In genomic region chr1:203795382-203796222, GRCh38 we compare ENCODE assay signal across 1 cellular context.
TF ChIP-seq lines count a peak whose summit lies in the region.

TSS of gene ZBED6 (plus strand) at chr1:203795623. CDS start at chr1:203797523, 1,900 bp downstream.
TSS of gene ZC3H11A (plus strand) at chr1:203795623. CDS start at chr1:203817071, 21,448 bp downstream.

TF ChIP-seq in HEK293, 187 proteins besides CTCF, POLR2A, EP300 and RAD21 (continued from another document and continues in another):
- TF ChIP-seq PRDM6 (tag by site-specific recombination; IDR thresholded peaks at IDR 0.05) (no peak), ZSCAN30 (tag by site-specific recombination; IDR thresholded peaks at IDR 0.05) (0 out of 2 replicates have a peak, but pooled peaks have one; percentile 55), ZNF169 (tag by site-specific recombination; IDR thresholded peaks at IDR 0.05) (no peak), ZFHX2 (tag by site-specific recombination; conservative IDR thresholded peaks at IDR 0.05) (no peak), ZNF48 (tag by site-specific recombination; IDR thresholded peaks at IDR 0.05) (no peak), ZNF785 (tag by site-specific recombination; IDR thresholded peaks at IDR 0.05) (no peak), ZNF791 (tag by site-specific recombination; IDR thresholded peaks at IDR 0.05) (no peak), ZXDB (tag by site-specific recombination; IDR thresholded peaks at IDR 0.05) (peak; percentile 93), SCRT1 (tag by site-specific recombination; IDR thresholded peaks at IDR 0.05; ENCODE audit: borderline replicate concordance) (no peak), ZNF16 (tag by site-specific recombination; IDR thresholded peaks at IDR 0.05; ENCODE audit: low read depth) (no peak), TRIM28 (IDR thresholded peaks at IDR 0.05; ENCODE audit: borderline replicate concordance, low read length) (peak; percentile 64; the same call in 1 of the 2 replicates), GLI2 (tag by site-specific recombination; IDR thresholded peaks at IDR 0.05; ENCODE audit: borderline replicate concordance, low read depth) (no peak), ZEB2 (tag by site-specific recombination; IDR thresholded peaks at IDR 0.05) (peak; percentile 54), ZNF311 (tag by site-specific recombination; IDR thresholded peaks at IDR 0.05; ENCODE audit: borderline replicate concordance) (no peak), ZNF610 (tag by site-specific recombination; IDR thresholded peaks at IDR 0.05; ENCODE audit: borderline replicate concordance) (peak; percentile 82; the same call in 1 of the 2 replicates), ZNF223 (tag by site-specific recombination; IDR thresholded peaks at IDR 0.05) (no peak), ZSCAN23 (tag by site-specific recombination; IDR thresholded peaks at IDR 0.05) (no peak), AEBP2 (tag by site-specific recombination; IDR thresholded peaks at IDR 0.05; ENCODE audit: borderline replicate concordance) (no peak), ZNF221 (tag by site-specific recombination; IDR thresholded peaks at IDR 0.05; ENCODE audit: borderline replicate concordance) (no peak), ZNF654 (tag by site-specific recombination; IDR thresholded peaks at IDR 0.05; ENCODE audit: low read depth) (no peak), ZNF571 (tag by site-specific recombination; IDR thresholded peaks at IDR 0.05) (no peak), ZNF777 (tag by site-specific recombination; IDR thresholded peaks at IDR 0.05; ENCODE audit: borderline replicate concordance) (no peak), ZBTB44 (tag by site-specific recombination; IDR thresholded peaks at IDR 0.05) (no peak), ZNF623 (tag by site-specific recombination; IDR thresholded peaks at IDR 0.05) (no peak), ZNF274 (IDR thresholded peaks at IDR 0.05; ENCODE audit: low read length) (no peak), ZNF274 (tag by site-specific recombination; IDR thresholded peaks at IDR 0.05; ENCODE audit: borderline replicate concordance) (no peak), ZNF292 (tag by site-specific recombination; IDR thresholded peaks at IDR 0.05; ENCODE audit: borderline replicate concordance, low read depth) (no peak), ZNF24 (tag by site-specific recombination; IDR thresholded peaks at IDR 0.05) (peak; percentile 91), ZNF335 (tag by site-specific recombination; conservative IDR thresholded peaks at IDR 0.05) (peak; percentile 93), ZNF830 (tag by site-specific recombination; IDR thresholded peaks at IDR 0.05; ENCODE audit: low read depth) (no peak), IKZF3 (tag by site-specific recombination; IDR thresholded peaks at IDR 0.05) (0 out of 2 replicates have a peak, but pooled peaks have one; percentile 28), ZNF394 (tag by site-specific recombination; IDR thresholded peaks at IDR 0.05; ENCODE audit: borderline replicate concordance) (peak; percentile 70), KLF10 (tag by site-specific recombination; IDR thresholded peaks at IDR 0.05) (peak; percentile 45; the same call in 1 of the 2 replicates), ZBTB7A (tag by site-specific recombination; IDR thresholded peaks at IDR 0.05; ENCODE audit: low read depth) (no peak), ZNF10 (tag by site-specific recombination; IDR thresholded peaks at IDR 0.05) (no peak; the same call in 1 of the 2 replicates), ZNF670 (tag by site-specific recombination; IDR thresholded peaks at IDR 0.05; ENCODE audit: low read depth) (no peak), ZIC2 (tag by site-specific recombination; IDR thresholded peaks at IDR 0.05) (no peak), ZFP41 (tag by site-specific recombination; IDR thresholded peaks at IDR 0.05; ENCODE audit: borderline replicate concordance) (no peak), EGR2 (tag by site-specific recombination; IDR thresholded peaks at IDR 0.05; ENCODE audit: low read depth) (no peak), TCF7L2 (IDR thresholded peaks at IDR 0.05; ENCODE audit: borderline replicate concordance, low read depth, low read length) (no peak)
- TF ChIP-seq, protein P1, sequence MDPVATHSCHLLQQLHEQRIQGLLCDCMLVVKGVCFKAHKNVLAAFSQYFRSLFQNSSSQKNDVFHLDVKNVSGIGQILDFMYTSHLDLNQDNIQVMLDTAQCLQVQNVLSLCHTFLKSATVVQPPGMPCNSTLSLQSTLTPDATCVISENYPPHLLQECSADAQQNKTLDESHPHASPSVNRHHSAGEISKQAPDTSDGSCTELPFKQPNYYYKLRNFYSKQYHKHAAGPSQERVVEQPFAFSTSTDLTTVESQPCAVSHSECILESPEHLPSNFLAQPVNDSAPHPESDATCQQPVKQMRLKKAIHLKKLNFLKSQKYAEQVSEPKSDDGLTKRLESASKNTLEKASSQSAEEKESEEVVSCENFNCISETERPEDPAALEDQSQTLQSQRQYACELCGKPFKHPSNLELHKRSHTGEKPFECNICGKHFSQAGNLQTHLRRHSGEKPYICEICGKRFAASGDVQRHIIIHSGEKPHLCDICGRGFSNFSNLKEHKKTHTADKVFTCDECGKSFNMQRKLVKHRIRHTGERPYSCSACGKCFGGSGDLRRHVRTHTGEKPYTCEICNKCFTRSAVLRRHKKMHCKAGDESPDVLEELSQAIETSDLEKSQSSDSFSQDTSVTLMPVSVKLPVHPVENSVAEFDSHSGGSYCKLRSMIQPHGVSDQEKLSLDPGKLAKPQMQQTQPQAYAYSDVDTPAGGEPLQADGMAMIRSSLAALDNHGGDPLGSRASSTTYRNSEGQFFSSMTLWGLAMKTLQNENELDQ (tag by site-specific recombination; IDR thresholded peaks at IDR 0.05; ENCODE audit: low read depth): no peak
- TF ChIP-seq, protein P2, sequence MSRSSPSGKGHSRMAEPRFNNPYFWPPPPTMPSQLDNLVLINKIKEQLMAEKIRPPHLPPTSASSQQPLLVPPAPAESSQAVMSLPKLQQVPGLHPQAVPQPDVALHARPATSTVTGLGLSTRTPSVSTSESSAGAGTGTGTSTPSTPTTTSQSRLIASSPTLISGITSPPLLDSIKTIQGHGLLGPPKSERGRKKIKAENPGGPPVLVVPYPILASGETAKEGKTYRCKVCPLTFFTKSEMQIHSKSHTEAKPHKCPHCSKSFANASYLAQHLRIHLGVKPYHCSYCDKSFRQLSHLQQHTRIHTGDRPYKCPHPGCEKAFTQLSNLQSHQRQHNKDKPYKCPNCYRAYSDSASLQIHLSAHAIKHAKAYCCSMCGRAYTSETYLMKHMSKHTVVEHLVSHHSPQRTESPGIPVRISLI (tag by site-specific recombination; IDR thresholded peaks at IDR 0.05): no peak
- TF ChIP-seq, protein P3, sequence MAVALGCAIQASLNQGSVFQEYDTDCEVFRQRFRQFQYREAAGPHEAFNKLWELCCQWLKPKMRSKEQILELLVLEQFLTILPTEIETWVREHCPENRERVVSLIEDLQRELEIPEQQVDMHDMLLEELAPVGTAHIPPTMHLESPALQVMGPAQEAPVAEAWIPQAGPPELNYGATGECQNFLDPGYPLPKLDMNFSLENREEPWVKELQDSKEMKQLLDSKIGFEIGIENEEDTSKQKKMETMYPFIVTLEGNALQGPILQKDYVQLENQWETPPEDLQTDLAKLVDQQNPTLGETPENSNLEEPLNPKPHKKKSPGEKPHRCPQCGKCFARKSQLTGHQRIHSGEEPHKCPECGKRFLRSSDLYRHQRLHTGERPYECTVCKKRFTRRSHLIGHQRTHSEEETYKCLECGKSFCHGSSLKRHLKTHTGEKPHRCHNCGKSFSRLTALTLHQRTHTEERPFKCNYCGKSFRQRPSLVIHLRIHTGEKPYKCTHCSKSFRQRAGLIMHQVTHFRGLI (tag by site-specific recombination; IDR thresholded peaks at IDR 0.05): no peak
- TF ChIP-seq, protein P4, sequence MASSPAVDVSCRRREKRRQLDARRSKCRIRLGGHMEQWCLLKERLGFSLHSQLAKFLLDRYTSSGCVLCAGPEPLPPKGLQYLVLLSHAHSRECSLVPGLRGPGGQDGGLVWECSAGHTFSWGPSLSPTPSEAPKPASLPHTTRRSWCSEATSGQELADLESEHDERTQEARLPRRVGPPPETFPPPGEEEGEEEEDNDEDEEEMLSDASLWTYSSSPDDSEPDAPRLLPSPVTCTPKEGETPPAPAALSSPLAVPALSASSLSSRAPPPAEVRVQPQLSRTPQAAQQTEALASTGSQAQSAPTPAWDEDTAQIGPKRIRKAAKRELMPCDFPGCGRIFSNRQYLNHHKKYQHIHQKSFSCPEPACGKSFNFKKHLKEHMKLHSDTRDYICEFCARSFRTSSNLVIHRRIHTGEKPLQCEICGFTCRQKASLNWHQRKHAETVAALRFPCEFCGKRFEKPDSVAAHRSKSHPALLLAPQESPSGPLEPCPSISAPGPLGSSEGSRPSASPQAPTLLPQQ (tag by site-specific recombination; IDR thresholded peaks at IDR 0.05): peak; percentile 70
- TF ChIP-seq, protein P5, sequence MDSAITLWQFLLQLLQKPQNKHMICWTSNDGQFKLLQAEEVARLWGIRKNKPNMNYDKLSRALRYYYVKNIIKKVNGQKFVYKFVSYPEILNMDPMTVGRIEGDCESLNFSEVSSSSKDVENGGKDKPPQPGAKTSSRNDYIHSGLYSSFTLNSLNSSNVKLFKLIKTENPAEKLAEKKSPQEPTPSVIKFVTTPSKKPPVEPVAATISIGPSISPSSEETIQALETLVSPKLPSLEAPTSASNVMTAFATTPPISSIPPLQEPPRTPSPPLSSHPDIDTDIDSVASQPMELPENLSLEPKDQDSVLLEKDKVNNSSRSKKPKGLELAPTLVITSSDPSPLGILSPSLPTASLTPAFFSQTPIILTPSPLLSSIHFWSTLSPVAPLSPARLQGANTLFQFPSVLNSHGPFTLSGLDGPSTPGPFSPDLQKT (IDR thresholded peaks at IDR 0.05; ENCODE audit: borderline replicate concordance, low read depth, low read length): no peak
- TF ChIP-seq, protein P6, sequence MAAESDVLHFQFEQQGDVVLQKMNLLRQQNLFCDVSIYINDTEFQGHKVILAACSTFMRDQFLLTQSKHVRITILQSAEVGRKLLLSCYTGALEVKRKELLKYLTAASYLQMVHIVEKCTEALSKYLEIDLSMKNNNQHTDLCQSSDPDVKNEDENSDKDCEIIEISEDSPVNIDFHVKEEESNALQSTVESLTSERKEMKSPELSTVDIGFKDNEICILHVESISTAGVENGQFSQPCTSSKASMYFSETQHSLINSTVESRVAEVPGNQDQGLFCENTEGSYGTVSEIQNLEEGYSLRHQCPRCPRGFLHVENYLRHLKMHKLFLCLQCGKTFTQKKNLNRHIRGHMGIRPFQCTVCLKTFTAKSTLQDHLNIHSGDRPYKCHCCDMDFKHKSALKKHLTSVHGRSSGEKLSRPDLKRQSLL (tag by site-specific recombination; IDR thresholded peaks at IDR 0.05): no peak; the same call in 1 of the 2 replicates
- TF ChIP-seq, protein P7, sequence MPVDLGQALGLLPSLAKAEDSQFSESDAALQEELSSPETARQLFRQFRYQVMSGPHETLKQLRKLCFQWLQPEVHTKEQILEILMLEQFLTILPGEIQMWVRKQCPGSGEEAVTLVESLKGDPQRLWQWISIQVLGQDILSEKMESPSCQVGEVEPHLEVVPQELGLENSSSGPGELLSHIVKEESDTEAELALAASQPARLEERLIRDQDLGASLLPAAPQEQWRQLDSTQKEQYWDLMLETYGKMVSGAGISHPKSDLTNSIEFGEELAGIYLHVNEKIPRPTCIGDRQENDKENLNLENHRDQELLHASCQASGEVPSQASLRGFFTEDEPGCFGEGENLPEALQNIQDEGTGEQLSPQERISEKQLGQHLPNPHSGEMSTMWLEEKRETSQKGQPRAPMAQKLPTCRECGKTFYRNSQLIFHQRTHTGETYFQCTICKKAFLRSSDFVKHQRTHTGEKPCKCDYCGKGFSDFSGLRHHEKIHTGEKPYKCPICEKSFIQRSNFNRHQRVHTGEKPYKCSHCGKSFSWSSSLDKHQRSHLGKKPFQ (tag by site-specific recombination; IDR thresholded peaks at IDR 0.05): no peak
